In genomic region chr12:130639759-130640158, GRCh38 we compare ENCODE assay signal across 1 cellular context.
TF ChIP-seq lines count a peak whose summit lies in the region.

No MANE protein-coding gene starts in this region.

TF ChIP-seq in HCT116, 20 proteins besides CTCF, POLR2A, EP300 and RAD21 (continued from another document):
- TF ChIP-seq, protein P1, sequence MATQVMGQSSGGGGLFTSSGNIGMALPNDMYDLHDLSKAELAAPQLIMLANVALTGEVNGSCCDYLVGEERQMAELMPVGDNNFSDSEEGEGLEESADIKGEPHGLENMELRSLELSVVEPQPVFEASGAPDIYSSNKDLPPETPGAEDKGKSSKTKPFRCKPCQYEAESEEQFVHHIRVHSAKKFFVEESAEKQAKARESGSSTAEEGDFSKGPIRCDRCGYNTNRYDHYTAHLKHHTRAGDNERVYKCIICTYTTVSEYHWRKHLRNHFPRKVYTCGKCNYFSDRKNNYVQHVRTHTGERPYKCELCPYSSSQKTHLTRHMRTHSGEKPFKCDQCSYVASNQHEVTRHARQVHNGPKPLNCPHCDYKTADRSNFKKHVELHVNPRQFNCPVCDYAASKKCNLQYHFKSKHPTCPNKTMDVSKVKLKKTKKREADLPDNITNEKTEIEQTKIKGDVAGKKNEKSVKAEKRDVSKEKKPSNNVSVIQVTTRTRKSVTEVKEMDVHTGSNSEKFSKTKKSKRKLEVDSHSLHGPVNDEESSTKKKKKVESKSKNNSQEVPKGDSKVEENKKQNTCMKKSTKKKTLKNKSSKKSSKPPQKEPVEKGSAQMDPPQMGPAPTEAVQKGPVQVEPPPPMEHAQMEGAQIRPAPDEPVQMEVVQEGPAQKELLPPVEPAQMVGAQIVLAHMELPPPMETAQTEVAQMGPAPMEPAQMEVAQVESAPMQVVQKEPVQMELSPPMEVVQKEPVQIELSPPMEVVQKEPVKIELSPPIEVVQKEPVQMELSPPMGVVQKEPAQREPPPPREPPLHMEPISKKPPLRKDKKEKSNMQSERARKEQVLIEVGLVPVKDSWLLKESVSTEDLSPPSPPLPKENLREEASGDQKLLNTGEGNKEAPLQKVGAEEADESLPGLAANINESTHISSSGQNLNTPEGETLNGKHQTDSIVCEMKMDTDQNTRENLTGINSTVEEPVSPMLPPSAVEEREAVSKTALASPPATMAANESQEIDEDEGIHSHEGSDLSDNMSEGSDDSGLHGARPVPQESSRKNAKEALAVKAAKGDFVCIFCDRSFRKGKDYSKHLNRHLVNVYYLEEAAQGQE (IDR thresholded peaks at IDR 0.05; ENCODE audit: low read depth) = no peak
- TF ChIP-seq ZFX (IDR thresholded peaks at IDR 0.05) = no peak
